Comparison of ENCODE assay signal across 26 cellular contexts in genomic region chr5:39919876-39920275, GRCh38.
"Had no signal": no experiment of that assay in that cellular context is flagged by ENCODE, and none has a peak within 500 bp of the region (broad histone marks: within the 10 kb centered on the region; RNA-seq: fewer than 3 reads in every experiment).

No MANE protein-coding gene starts in this region.

- H2AFZ ChIP-seq: neural progenitor cell, parathyroid adenoma had no signal

- H3K27me3 ChIP-seq: neural progenitor cell, right lobe of liver, sigmoid colon, spleen, testis, tibial artery, transverse colon, upper lobe of right lung, uterus had no signal

- H3K4me1 ChIP-seq: neural progenitor cell, parathyroid adenoma, psoas muscle, right lobe of liver, sigmoid colon, spleen, testis, transverse colon, upper lobe of right lung, uterus had no signal

- H3K27ac ChIP-seq: neural progenitor cell, parathyroid adenoma, psoas muscle, right lobe of liver, sigmoid colon, skin epidermis, spleen, testis, tibial artery, transverse colon, upper lobe of right lung, uterus had no signal

- H3K9me3 ChIP-seq: psoas muscle, right lobe of liver, sigmoid colon, spleen, testis, tibial artery, transverse colon, upper lobe of right lung, uterus had no signal

- DNase-seq: naive thymus-derived CD4-positive, alpha-beta T cell; natural killer cell; occipital lobe; posterior cingulate gyrus; psoas muscle; right cardiac atrium; right lobe of liver; sigmoid colon; spleen; stimulated activated CD4-positive, alpha-beta T cell treated with anti-CD3 and anti-CD28 coated beads, Interleukin-12 subunit alpha, Interleukin-12 subunit beta, amount 100 ng/mL, for 4 hours; stimulated activated CD4-positive, alpha-beta T cell treated with anti-CD3 and anti-CD28 coated beads, Interleukin-1b, Interleukin-23, amount 100 ng/mL, for 48 hours; stimulated activated CD4-positive, alpha-beta T cell treated with anti-CD3 and anti-CD28 coated beads, Interleukin-4, amount 100 ng/mL, for 1 hour; stimulated activated CD4-positive, alpha-beta T cell treated with anti-CD3 and anti-CD28 coated beads, Interleukin-4, amount 100 ng/mL, for 4 hours; stimulated activated CD8-positive, alpha-beta memory T cell treated with anti-CD3 and anti-CD28 coated beads, Interleukin-4, amount 100 ng/mL, for 48 hours; stimulated activated naive CD4-positive, alpha-beta T cell; stimulated activated naive CD8-positive, alpha-beta T cell treated with anti-CD3 and anti-CD28 coated beads, Interleukin-15, amount 100 ng/mL, for 72 hours; stimulated activated naive CD8-positive, alpha-beta T cell treated with anti-CD3 and anti-CD28 coated beads, Interleukin-15, Interleukin-2, amounts not matched to agents 100 U/mL and 50 U/mL, for 24 hours; testis; tibial artery; transverse colon; upper lobe of right lung; uterus had no signal

- H3K79me2 ChIP-seq: parathyroid adenoma had no signal

- H3K4me3 ChIP-seq: neural progenitor cell, psoas muscle, right lobe of liver, sigmoid colon, skin epidermis, smooth muscle cell, spleen, testis, tibial artery, transverse colon, upper lobe of right lung, uterus had no signal

- H3K9ac ChIP-seq: neural progenitor cell, parathyroid adenoma had no signal

- H3K4me2 ChIP-seq: neural progenitor cell, smooth muscle cell had no signal

- H3K36me3 ChIP-seq: neural progenitor cell, right lobe of liver, sigmoid colon, spleen, tibial artery, transverse colon, upper lobe of right lung, uterus had no signal
